9 cellular contexts compared by ENCODE assay signal in the genomic region with DNA sequence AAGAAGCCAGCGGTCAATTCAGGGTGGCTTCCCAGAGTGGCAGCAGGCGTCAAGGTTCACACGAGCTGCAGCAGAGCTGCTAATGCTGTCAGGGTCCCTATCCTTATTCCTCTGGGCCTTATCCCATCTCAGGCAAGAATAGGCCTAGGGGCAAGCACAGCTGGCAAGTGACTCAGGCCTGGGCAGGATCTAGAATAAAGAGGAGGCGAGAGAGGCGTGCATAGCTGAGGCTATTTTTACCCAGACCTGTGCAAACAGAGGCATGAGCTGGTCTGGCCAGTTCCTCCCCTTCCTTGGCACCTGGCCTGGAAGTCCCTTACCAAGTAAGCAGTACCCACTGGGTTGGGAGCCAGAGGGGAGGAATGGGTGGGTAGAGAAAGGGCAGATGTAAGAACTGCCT. TPM values are rescaled to one million over a fixed set of nuclear protein-coding genes. Genes with fewer than 3 reads are reported as not detected.
DNase-seq lines count a peak whose midpoint lies in the region; ATAC-seq, FAIRE-seq and TF ChIP-seq lines count a peak whose summit lies in the region.
"Had no signal": no experiment of that assay in that cellular context is flagged by ENCODE, and none has a peak within 500 bp of the region (broad histone marks: within the 10 kb centered on the region; RNA-seq: fewer than 3 reads in every experiment).

No MANE protein-coding gene starts in this region.

- H3K4me3 ChIP-seq in astrocyte of the spinal cord (ENCODE audit: low read depth, low read length), result no peak overlapping the region
- no peak overlapping the region for H3K4me3 ChIP-seq in mucosa of stomach (ENCODE audit: low read length)
- no peak overlapping the region for H3K4me3 ChIP-seq in foreskin fibroblast (ENCODE audit: low read depth in 1 of 2, low read length in 2 of 2)

- no peaks in the 10 kb centered on the region for H3K4me1 Mint-ChIP-seq in stimulated activated naive CD8-positive, alpha-beta T cell treated with anti-CD3 and anti-CD28 coated beads, Interleukin-15, amount 100 ng/mL, for 72 hours

- FAIRE-seq in GM12891 (lab: Jason Lieb, UNC), result peak; percentile 97

- H3K27ac Mint-ChIP-seq in stimulated activated naive CD8-positive, alpha-beta T cell treated with anti-CD3 and anti-CD28 coated beads, Interleukin-15, amount 100 ng/mL, for 72 hours, result no peak overlapping the region

- peak; percentile 95 for ATAC-seq in GM21529 (IDR thresholded peaks at IDR 0.05; ENCODE audit: unreplicated experiment)
- ATAC-seq in stimulated activated naive CD8-positive, alpha-beta T cell treated with anti-CD3 and anti-CD28 coated beads, Interleukin-15, amount 100 ng/mL, for 72 hours, result no peak

- no peak for TF ChIP-seq CTCF in astrocyte of the spinal cord (IDR thresholded peaks at IDR 0.05; ENCODE audit: low read depth, low read length)
- no peak for TF ChIP-seq CTCF in foreskin fibroblast (IDR thresholded peaks at IDR 0.05; ENCODE audit: low read depth, low read length)

- peak overlapping the region; percentile 42 for H3K9ac ChIP-seq in mucosa of stomach (ENCODE audit: low read length)
- H3K9ac ChIP-seq: KMS-11 had no signal

- no peaks in the 10 kb centered on the region for H3K27me3 ChIP-seq in mucosa of stomach (ENCODE audit: control insufficient read depth, insufficient read depth, low read length)

- no peak overlapping the region for H3K4me3 Mint-ChIP-seq in stimulated activated naive CD8-positive, alpha-beta T cell treated with anti-CD3 and anti-CD28 coated beads, Interleukin-15, amount 100 ng/mL, for 72 hours

- no peaks in the 10 kb centered on the region for H3K9me3 ChIP-seq in mucosa of stomach (ENCODE audit: control insufficient read depth, low read length)

- H3K9me3 Mint-ChIP-seq in stimulated activated naive CD8-positive, alpha-beta T cell treated with anti-CD3 and anti-CD28 coated beads, Interleukin-15, amount 100 ng/mL, for 72 hours, result no peaks in the 10 kb centered on the region

- no peaks in the 10 kb centered on the region for H3K36me3 ChIP-seq in mucosa of stomach (ENCODE audit: control insufficient read depth, insufficient read depth, low read length)

- in situ Hi-C loops in astrocyte of the spinal cord (cut with HindIII; ENCODE audit: low sequenced_read_pairs), result no loop called here

- H3K4me1 ChIP-seq in mucosa of stomach (ENCODE audit: control insufficient read depth, insufficient read depth, low read length), result peaks cover 38% of the 10 kb centered on the region

- TF ChIP-seq POLR2A in GM12891 (IDR thresholded peaks at IDR 0.05; ENCODE audit: low read depth, low read length), result no peak

- peaks cover 5% of the 10 kb centered on the region for H3K27me3 Mint-ChIP-seq in stimulated activated naive CD8-positive, alpha-beta T cell treated with anti-CD3 and anti-CD28 coated beads, Interleukin-15, amount 100 ng/mL, for 72 hours

- DNase-seq in GM12891 (ENCODE audit: insufficient read length, low spot score) (no peak), HT1080 (ENCODE audit: low read depth) (peak; percentile 88), astrocyte of the spinal cord (ENCODE audit: low read depth, low spot score) (peak; percentile 49), foreskin fibroblast (no peak), pons (ENCODE audit: low spot score) (no peak)
- DNase-seq in stimulated activated naive CD8-positive, alpha-beta T cell treated with anti-CD3 and anti-CD28 coated beads, Interleukin-15, amount 100 ng/mL, for 72 hours, result no peak

TF ChIP-seq in GM12891, 5 proteins besides CTCF, POLR2A, EP300 and RAD21:
- TF ChIP-seq POLR2AphosphoS5 (IDR thresholded peaks at IDR 0.05; ENCODE audit: low read depth, low read length) (no peak), POU2F2 (IDR thresholded peaks at IDR 0.05; ENCODE audit: low read depth, low read length) (no peak), SPI1 (IDR thresholded peaks at IDR 0.05; ENCODE audit: low read depth, low read length) (peak; percentile 98)

RNA-seq across cellular contexts. Expression of gene VIPR1, which starts 12.2 kb away (rescaled TPM):
- not detected for polyA plus RNA-seq in GM12891 (2012; ENCODE audit: low read depth, missing spikeins)
- total RNA-seq in HT1080 (2014; rRNA removed; shearing (Covaris generic)), result not detected in 2 replicates
- polyA plus RNA-seq in HT1080 (2015; cell fraction: cytosol; rRNA removed), result not detected in 2 replicates
- not detected in 2 replicates for polyA plus RNA-seq in HT1080 (2015; cell fraction: nucleus; rRNA removed)

Comparison
In these comparisons a context has a peak if more than half of its experiments do, and no peak if none do; other contexts are left out.
1. DNase-seq: peak in HT1080 (single experiment) and astrocyte of the spinal cord (single experiment); none in GM12891 (single experiment), foreskin fibroblast (0 of 2), pons (single experiment) and stimulated activated naive CD8-positive, alpha-beta T cell treated with anti-CD3 and anti-CD28 coated beads, Interleukin-15, amount 100 ng/mL, for 72 hours (0 of 2).